In the genomic region with DNA sequence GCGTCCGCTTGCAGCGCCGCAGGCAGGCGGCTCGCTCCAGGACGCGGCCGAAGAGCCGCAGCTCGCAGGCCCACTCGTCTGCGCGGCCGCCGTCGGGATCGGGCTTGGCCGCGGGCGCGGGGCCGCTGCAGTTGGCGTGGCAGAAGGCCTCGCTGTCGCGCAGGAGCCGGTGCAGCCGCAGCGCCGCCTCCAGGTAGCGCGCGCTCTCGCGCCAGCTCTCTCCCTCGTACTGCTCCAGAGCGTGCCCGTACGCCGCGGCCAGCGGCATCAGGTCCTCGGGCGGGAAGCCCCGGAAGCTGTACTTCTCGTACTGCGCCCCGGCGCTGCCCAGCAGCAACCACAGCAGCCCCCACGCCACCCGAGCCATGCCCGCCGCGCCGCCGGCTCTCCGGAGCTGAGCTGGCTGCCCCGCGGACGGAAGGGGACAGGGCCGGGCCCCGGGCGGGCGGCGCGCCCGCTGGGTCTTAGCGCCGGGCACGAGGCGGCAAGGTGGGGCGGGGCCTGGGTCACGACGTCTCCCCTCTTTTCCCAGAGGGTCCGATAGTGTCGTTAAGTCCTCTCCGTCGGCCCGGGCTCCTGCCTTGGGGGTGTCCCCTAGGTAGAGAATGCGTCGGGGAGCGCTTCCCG, we compare ENCODE assay signal across 8 cellular contexts. TPM values are rescaled to one million over a fixed set of nuclear protein-coding genes. Genes with fewer than 3 reads are reported as not detected.
DNase-seq lines count a peak whose midpoint lies in the region; ATAC-seq lines count a peak whose summit lies in the region.

A gene with protein sequence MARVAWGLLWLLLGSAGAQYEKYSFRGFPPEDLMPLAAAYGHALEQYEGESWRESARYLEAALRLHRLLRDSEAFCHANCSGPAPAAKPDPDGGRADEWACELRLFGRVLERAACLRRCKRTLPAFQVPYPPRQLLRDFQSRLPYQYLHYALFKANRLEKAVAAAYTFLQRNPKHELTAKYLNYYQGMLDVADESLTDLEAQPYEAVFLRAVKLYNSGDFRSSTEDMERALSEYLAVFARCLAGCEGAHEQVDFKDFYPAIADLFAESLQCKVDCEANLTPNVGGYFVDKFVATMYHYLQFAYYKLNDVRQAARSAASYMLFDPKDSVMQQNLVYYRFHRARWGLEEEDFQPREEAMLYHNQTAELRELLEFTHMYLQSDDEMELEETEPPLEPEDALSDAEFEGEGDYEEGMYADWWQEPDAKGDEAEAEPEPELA (minus strand): TSS at position 401 of the 627 bp plus-strand sequence. CDS start 34 bp downstream, at position 367.

- H3K4me1 ChIP-seq in esophagus (ENCODE audit: control insufficient read depth in 2 of 2, insufficient read depth in 2 of 2, low read length in 1 of 2) = peaks cover 5 to 10% of the 10 kb centered on the region in 2 donors
- H3K4me1 ChIP-seq in mucosa of stomach (ENCODE audit: control insufficient read depth, insufficient read depth, low read length) = peaks cover 46% of the 10 kb centered on the region

- peak; percentile 90 to 92 for ATAC-seq in activated T-cell treated with anti-CD3 and anti-CD28 coated beads, Interleukin-2, amount 50 U/mL, for 4 hours

- no peaks in the 10 kb centered on the region for H3K27me3 ChIP-seq in esophagus (ENCODE audit: control insufficient read depth in 1 of 2, insufficient read depth in 2 of 2, low read length in 2 of 2)
- peaks cover 12% of the 10 kb centered on the region for H3K27me3 ChIP-seq in mucosa of stomach (ENCODE audit: control insufficient read depth, insufficient read depth, low read length)

- H3K4me3 Mint-ChIP-seq in activated T-cell treated with anti-CD3 and anti-CD28 coated beads, Interleukin-2, amount 50 U/mL, for 4 hours = peak within 1 kb of the TSS; percentile 81

- H3K27ac ChIP-seq in esophagus (ENCODE audit: low read depth in 2 of 2, low read length in 1 of 2) = peak within 1 kb of the TSS in 1 of 2 donors; percentile 56

- H3K4me3 ChIP-seq in esophagus (ENCODE audit: low read depth in 1 of 2, low read length in 2 of 2) (peak within 1 kb of the TSS; percentile 54 to 71), mucosa of stomach (ENCODE audit: low read length) (peak within 1 kb of the TSS; percentile 36)

- peak within 1 kb of the TSS; percentile 69 for H3K9ac ChIP-seq in mucosa of stomach (ENCODE audit: low read length)

- peaks cover 23% of the 10 kb centered on the region for H3K4me1 Mint-ChIP-seq in activated T-cell treated with anti-CD3 and anti-CD28 coated beads, Interleukin-2, amount 50 U/mL, for 4 hours (ENCODE audit: low read depth)

- H3K9me3 ChIP-seq in esophagus (ENCODE audit: control insufficient read depth in 2 of 2, insufficient read depth in 1 of 2, low read depth in 1 of 2, low read length in 1 of 2) (no peaks in the 10 kb centered on the region), mucosa of stomach (ENCODE audit: control insufficient read depth, low read length) (no peaks in the 10 kb centered on the region)

- DNase-seq in SIG-M5 treated with dmso at 0.1 percent for 504 hours (lab: John Stamatoyannopoulos, UW; ENCODE audit: unreplicated experiment) = peak; percentile 64
- DNase-seq in SIG-M5 (lab: John Stamatoyannopoulos, UW) = no peak
- peak; percentile 78 for DNase-seq in HT1080 (ENCODE audit: low read depth)
- peak; percentile 88 for DNase-seq in OCI-M1 (lab: John Stamatoyannopoulos, UW)
- DNase-seq in activated T-cell treated with anti-CD3 and anti-CD28 coated beads, Interleukin-2, amount 50 U/mL, for 4 hours = peak; percentile 64
- peak; percentile 52 for DNase-seq in stimulated activated CD8-positive, alpha-beta memory T cell treated with anti-CD3 and anti-CD28 coated beads, Interleukin-4, amount 100 ng/mL, for 24 hours (ENCODE audit: low read depth)

- H3K9me3 Mint-ChIP-seq in activated T-cell treated with anti-CD3 and anti-CD28 coated beads, Interleukin-2, amount 50 U/mL, for 4 hours = no peaks in the 10 kb centered on the region

- H3K36me3 ChIP-seq in esophagus (ENCODE audit: control insufficient read depth in 2 of 2, insufficient read depth in 2 of 2, low read length in 1 of 2) = peaks cover 0 to 4% of the 10 kb centered on the region in 2 donors
- no peaks in the 10 kb centered on the region for H3K36me3 ChIP-seq in mucosa of stomach (ENCODE audit: control insufficient read depth, insufficient read depth, low read length)

- H3K36me3 Mint-ChIP-seq in activated T-cell treated with anti-CD3 and anti-CD28 coated beads, Interleukin-2, amount 50 U/mL, for 4 hours (ENCODE audit: insufficient read depth) = no peaks in the 10 kb centered on the region

- H3K27me3 Mint-ChIP-seq in activated T-cell treated with anti-CD3 and anti-CD28 coated beads, Interleukin-2, amount 50 U/mL, for 4 hours (ENCODE audit: low read depth) = peaks cover 2% of the 10 kb centered on the region

- WGBS in esophagus, 2 donors = 0% methylated on average over 76 to 84 of the region's 84 CpGs

RNA-seq across cellular contexts. Expression of the gene that starts here (rescaled TPM):
- 71.9 and 75.5 TPM in 2 replicates for total RNA-seq in HT1080 (2014; rRNA removed; shearing (Covaris generic))
- 84.8 and 86.2 TPM in 2 replicates for polyA plus RNA-seq in HT1080 (2015; cell fraction: cytosol; rRNA removed)
- 72.8 and 96.8 TPM in 2 replicates for polyA plus RNA-seq in HT1080 (2015; cell fraction: nucleus; rRNA removed)
- 1 to 10 TPM; 2.0 to 3.6 (median 2.5) TPM for total RNA-seq in activated T-cell treated with anti-CD3 and anti-CD28 coated beads, Interleukin-2, amount 50 U/mL, for 4 hours
- polyA plus RNA-seq in esophagus = 1 to 10 TPM; 1.7 TPM

Comparison
In these comparisons a context has a peak if more than half of its experiments do, and no peak if none do; other contexts are left out.
1. RNA of the gene that starts here (total RNA-seq): 71.9 to 75.5 TPM in HT1080; 2.0 to 3.6 TPM in activated T-cell treated with anti-CD3 and anti-CD28 coated beads, Interleukin-2, amount 50 U/mL, for 4 hours; every median in the first group is over 10 times any median in the second.